21 cellular contexts compared by ENCODE assay signal in the genomic region with DNA sequence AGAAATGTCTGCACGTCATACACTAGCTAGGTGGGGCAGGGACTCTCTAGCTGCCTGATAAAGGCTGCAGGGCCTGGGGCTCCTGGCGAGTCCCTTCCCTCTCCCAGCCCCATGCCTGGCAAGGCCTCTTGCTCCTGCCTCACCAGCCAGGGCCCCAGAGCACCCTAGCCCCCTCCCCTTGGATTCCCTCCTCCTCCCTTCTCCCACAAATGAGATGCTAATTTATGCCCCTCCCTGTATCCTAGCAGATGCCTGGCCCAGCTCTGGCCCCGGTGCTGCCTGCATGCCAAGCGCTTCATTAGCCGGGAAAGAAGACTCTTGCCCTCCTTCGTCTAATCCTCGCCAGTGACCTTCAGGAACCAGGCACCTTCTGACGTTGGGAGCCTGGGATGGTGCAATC.
"Had no signal": no experiment of that assay in that cellular context is flagged by ENCODE, and none has a peak within 500 bp of the region (broad histone marks: within the 10 kb centered on the region; RNA-seq: fewer than 3 reads in every experiment).

No MANE protein-coding gene starts in this region.

- H3K4me1 ChIP-seq: heart left ventricle, pancreas, prostate gland, right lobe of liver, tibial artery, upper lobe of left lung, uterus had no signal

- ATAC-seq: heart left ventricle; naive thymus-derived CD8-positive, alpha-beta T cell; pancreas; right lobe of liver; stimulated activated memory B cell treated with anti-CD40 and anti-IgM and Interleukin-4, amounts not matched to agents 10 μg/mL and 1 μg/mL and 100 μg/mL, for 72 hours had no signal

- H3K9me3 Mint-ChIP-seq: naive thymus-derived CD8-positive, alpha-beta T cell; stimulated activated memory B cell treated with anti-CD40 and anti-IgM and Interleukin-4, amounts not matched to agents 10 μg/mL and 1 μg/mL and 100 μg/mL, for 72 hours; stimulated activated naive CD8-positive, alpha-beta T cell treated with anti-CD3 and anti-CD28 coated beads, Interleukin-15, Interleukin-2, amounts not matched to agents 100 ng/mL and 50 ng/mL, for 24 hours had no signal

- H3K36me3 Mint-ChIP-seq: naive thymus-derived CD8-positive, alpha-beta T cell; stimulated activated memory B cell treated with anti-CD40 and anti-IgM and Interleukin-4, amounts not matched to agents 10 μg/mL and 1 μg/mL and 100 μg/mL, for 72 hours had no signal

- H3K27me3 ChIP-seq: heart left ventricle, right lobe of liver, tibial artery, upper lobe of left lung, uterus had no signal

- H3K36me3 ChIP-seq: heart left ventricle, pancreas, prostate gland, right lobe of liver, tibial artery, upper lobe of left lung, uterus had no signal

- H3K27me3 Mint-ChIP-seq: naive thymus-derived CD8-positive, alpha-beta T cell; stimulated activated memory B cell treated with anti-CD40 and anti-IgM and Interleukin-4, amounts not matched to agents 10 μg/mL and 1 μg/mL and 100 μg/mL, for 72 hours; stimulated activated naive CD8-positive, alpha-beta T cell treated with anti-CD3 and anti-CD28 coated beads, Interleukin-15, Interleukin-2, amounts not matched to agents 100 ng/mL and 50 ng/mL, for 24 hours had no signal

- H3K9me3 ChIP-seq: heart left ventricle, pancreas, prostate gland, right lobe of liver, tibial artery, upper lobe of left lung, uterus had no signal

- DNase-seq: cortex of kidney; dorsolateral prefrontal cortex; effector CD8-positive, alpha-beta T cell; foreskin melanocyte; hippocampal formation; kidney glomerular epithelial cell; mesendoderm; naive thymus-derived CD8-positive, alpha-beta T cell; nucleus accumbens; pancreas; right lobe of liver; stimulated activated CD4-positive, alpha-beta T cell treated with anti-CD3 and anti-CD28 coated beads, Interleukin-15, amount 100 ng/mL, for 24 hours; stimulated activated CD4-positive, alpha-beta T cell treated with anti-CD3 and anti-CD28 coated beads, Interleukin-1b, Interleukin-23, amount 100 ng/mL, for 48 hours; stimulated activated CD4-positive, alpha-beta T cell treated with anti-CD3 and anti-CD28 coated beads, Interleukin-4, amount 100 ng/mL, for 24 hours; tibial artery; upper lobe of left lung; uterus had no signal

- H3K27ac Mint-ChIP-seq: stimulated activated memory B cell treated with anti-CD40 and anti-IgM and Interleukin-4, amounts not matched to agents 10 μg/mL and 1 μg/mL and 100 μg/mL, for 72 hours; stimulated activated naive CD8-positive, alpha-beta T cell treated with anti-CD3 and anti-CD28 coated beads, Interleukin-15, Interleukin-2, amounts not matched to agents 100 ng/mL and 50 ng/mL, for 24 hours had no signal

- H3K4me3 Mint-ChIP-seq: naive thymus-derived CD8-positive, alpha-beta T cell; stimulated activated memory B cell treated with anti-CD40 and anti-IgM and Interleukin-4, amounts not matched to agents 10 μg/mL and 1 μg/mL and 100 μg/mL, for 72 hours; stimulated activated naive CD8-positive, alpha-beta T cell treated with anti-CD3 and anti-CD28 coated beads, Interleukin-15, Interleukin-2, amounts not matched to agents 100 ng/mL and 50 ng/mL, for 24 hours had no signal

- H3K27ac ChIP-seq: dorsolateral prefrontal cortex, heart left ventricle, pancreas, prostate gland, right lobe of liver, tibial artery, upper lobe of left lung, uterus had no signal

- H3K4me3 ChIP-seq: dorsolateral prefrontal cortex, heart left ventricle, pancreas, prostate gland, right lobe of liver, tibial artery, upper lobe of left lung, uterus had no signal
